Comparison of ENCODE assay signal across 8 cellular contexts in genomic region chr4:78776729-78777555, GRCh38. TPM values are rescaled to one million over a fixed set of nuclear protein-coding genes. Genes with fewer than 3 reads are reported as not detected.
DNase-seq lines count a peak whose midpoint lies in the region; ATAC-seq and TF ChIP-seq lines count a peak whose summit lies in the region.

No MANE protein-coding gene starts in this region.

- H3K4me1 Mint-ChIP-seq in activated T-cell treated with anti-CD3 and anti-CD28 coated beads, Interleukin-2, amount 50 U/mL, for 4 hours (ENCODE audit: low read depth), result peaks cover 25% of the 10 kb centered on the region
- peaks cover 6 to 20% of the 10 kb centered on the region in 2 donors for H3K4me1 Mint-ChIP-seq in natural killer cell treated with Interleukin-12 subunit alpha and Interleukin-12 subunit beta and Interleukin-15 and Interleukin-18, amount 100 ng/mL, for 72 hours (ENCODE audit: low read depth in 2 of 2)
- peaks cover 42% of the 10 kb centered on the region for H3K4me1 Mint-ChIP-seq in stimulated activated naive CD8-positive, alpha-beta T cell treated with anti-CD3 and anti-CD28 coated beads, Interleukin-15, Interleukin-2, amounts not matched to agents 100 ng/mL and 50 ng/mL, for 24 hours (ENCODE audit: low read depth)

- POLR2A ChIA-PET in AG04449 (lab: Yijun Ruan, JAX), result interaction anchor here (0.7 to 1.2 kb wide), 3 partner anchors 119 to 210 kb away, joined by 3 to 4 read pairs (median 3); no protein-coding TSS in a partner anchor

- no peak for TF ChIP-seq CTCF in AG04449 (IDR thresholded peaks at IDR 0.05; ENCODE audit: insufficient read depth, low read length, missing control alignments)

- no peaks in the 10 kb centered on the region for H3K27me3 Mint-ChIP-seq in activated T-cell treated with anti-CD3 and anti-CD28 coated beads, Interleukin-2, amount 50 U/mL, for 4 hours (ENCODE audit: low read depth)
- no peaks in the 10 kb centered on the region for H3K27me3 Mint-ChIP-seq in natural killer cell treated with Interleukin-12 subunit alpha and Interleukin-12 subunit beta and Interleukin-15 and Interleukin-18, amount 100 ng/mL, for 72 hours
- no peaks in the 10 kb centered on the region for H3K27me3 Mint-ChIP-seq in stimulated activated naive CD8-positive, alpha-beta T cell treated with anti-CD3 and anti-CD28 coated beads, Interleukin-15, Interleukin-2, amounts not matched to agents 100 ng/mL and 50 ng/mL, for 24 hours

- CTCF ChIA-PET in AG04449 (lab: Yijun Ruan, JAX), result no interaction called here

- H3K36me3 Mint-ChIP-seq in activated T-cell treated with anti-CD3 and anti-CD28 coated beads, Interleukin-2, amount 50 U/mL, for 4 hours (ENCODE audit: insufficient read depth), result no peaks in the 10 kb centered on the region
- H3K36me3 Mint-ChIP-seq in natural killer cell treated with Interleukin-12 subunit alpha and Interleukin-12 subunit beta and Interleukin-15 and Interleukin-18, amount 100 ng/mL, for 72 hours, result no peaks in the 10 kb centered on the region
- no peaks in the 10 kb centered on the region for H3K36me3 Mint-ChIP-seq in stimulated activated naive CD8-positive, alpha-beta T cell treated with anti-CD3 and anti-CD28 coated beads, Interleukin-15, Interleukin-2, amounts not matched to agents 100 ng/mL and 50 ng/mL, for 24 hours (ENCODE audit: low read depth)

- H3K4me3 ChIP-seq in AG04449 (ENCODE audit: low read depth, low read length), result peak overlapping the region; percentile 66

- peak overlapping the region; percentile 80 to 87 for H3K27ac Mint-ChIP-seq in natural killer cell treated with Interleukin-12 subunit alpha and Interleukin-12 subunit beta and Interleukin-15 and Interleukin-18, amount 100 ng/mL, for 72 hours
- peak overlapping the region; percentile 93 for H3K27ac Mint-ChIP-seq in stimulated activated naive CD8-positive, alpha-beta T cell treated with anti-CD3 and anti-CD28 coated beads, Interleukin-15, Interleukin-2, amounts not matched to agents 100 ng/mL and 50 ng/mL, for 24 hours

- DNase-seq in AG04449 (ENCODE audit: low read depth, low spot score) (no peak), NOMO-1 treated with dmso at 0.1 percent for 144 hours (lab: John Stamatoyannopoulos, UW; ENCODE audit: unreplicated experiment) (peak; percentile 72), fibroblast of gingiva (ENCODE audit: low read depth) (peak; percentile 42)
- peak; percentile 49 for DNase-seq in activated T-cell treated with anti-CD3 and anti-CD28 coated beads, Interleukin-2, amount 50 U/mL, for 4 hours
- peak; percentile 66 for DNase-seq in natural killer cell treated with Interleukin-12 subunit alpha and Interleukin-12 subunit beta and Interleukin-15 and Interleukin-18, amount 100 ng/mL, for 72 hours (ENCODE audit: low spot score)

- ATAC-seq in GM18861 (IDR thresholded peaks at IDR 0.05; ENCODE audit: unreplicated experiment) (peak; percentile 28), HG03095 (IDR thresholded peaks at IDR 0.05; ENCODE audit: unreplicated experiment) (peak; percentile 24)
- ATAC-seq in activated T-cell treated with anti-CD3 and anti-CD28 coated beads, Interleukin-2, amount 50 U/mL, for 4 hours, result peak; percentile 56 to 61
- peak; percentile 50 to 72 for ATAC-seq in natural killer cell treated with Interleukin-12 subunit alpha and Interleukin-12 subunit beta and Interleukin-15 and Interleukin-18, amount 100 ng/mL, for 72 hours

- H3K9me3 Mint-ChIP-seq in activated T-cell treated with anti-CD3 and anti-CD28 coated beads, Interleukin-2, amount 50 U/mL, for 4 hours, result no peaks in the 10 kb centered on the region
- H3K9me3 Mint-ChIP-seq in natural killer cell treated with Interleukin-12 subunit alpha and Interleukin-12 subunit beta and Interleukin-15 and Interleukin-18, amount 100 ng/mL, for 72 hours, result no peaks in the 10 kb centered on the region
- no peaks in the 10 kb centered on the region for H3K9me3 Mint-ChIP-seq in stimulated activated naive CD8-positive, alpha-beta T cell treated with anti-CD3 and anti-CD28 coated beads, Interleukin-15, Interleukin-2, amounts not matched to agents 100 ng/mL and 50 ng/mL, for 24 hours

- H3K4me3 Mint-ChIP-seq in activated T-cell treated with anti-CD3 and anti-CD28 coated beads, Interleukin-2, amount 50 U/mL, for 4 hours, result peak overlapping the region; percentile 94
- peak overlapping the region; percentile 91 for H3K4me3 Mint-ChIP-seq in natural killer cell treated with Interleukin-12 subunit alpha and Interleukin-12 subunit beta and Interleukin-15 and Interleukin-18, amount 100 ng/mL, for 72 hours
- no peak overlapping the region for H3K4me3 Mint-ChIP-seq in stimulated activated naive CD8-positive, alpha-beta T cell treated with anti-CD3 and anti-CD28 coated beads, Interleukin-15, Interleukin-2, amounts not matched to agents 100 ng/mL and 50 ng/mL, for 24 hours

RNA-seq across cellular contexts. Expression of gene BMP2K, which starts 0.8 kb away (rescaled TPM):
- total RNA-seq in activated T-cell treated with anti-CD3 and anti-CD28 coated beads, Interleukin-2, amount 50 U/mL, for 4 hours, result 1 to 10 TPM; 8.9 to 9.7 (median 9.3) TPM
- 10 to 100 TPM in 1 of 2 donors, 1 to 10 TPM in 1; 7.9 to 11.0 TPM for total RNA-seq in natural killer cell treated with Interleukin-12 subunit alpha and Interleukin-12 subunit beta and Interleukin-15 and Interleukin-18, amount 100 ng/mL, for 72 hours
